ENCODE assay signal across 8 cellular contexts in genomic region chr14:83463500-83464098, GRCh38.
DNase-seq lines count a peak whose midpoint lies in the region; ATAC-seq lines count a peak whose summit lies in the region.

No MANE protein-coding gene starts in this region.

- peak; percentile 46 to 83 (median 52) for DNase-seq in NCI-H1417 (lab: John Stamatoyannopoulos, UW)
- DNase-seq in NCI-H1417 treated with DMSO at 0.1 percent for 48 hours (lab: John Stamatoyannopoulos, UW) = no peak
- peak; percentile 9 for DNase-seq in NOMO-1 treated with dmso at 0.1 percent for 144 hours (lab: John Stamatoyannopoulos, UW; ENCODE audit: unreplicated experiment)
- DNase-seq in dermis microvascular lymphatic vessel endothelial cell (ENCODE audit: low read depth in 2 of 2) = peak; percentile 7 to 26
- peak; percentile 85 for DNase-seq in myocyte (ENCODE audit: low read depth)
- DNase-seq in hepatic stellate cell (ENCODE audit: low spot score) = no peak

- ATAC-seq in HG03354 (IDR thresholded peaks at IDR 0.05; ENCODE audit: poor library complexity, severe bottlenecking, unreplicated experiment) (peak; percentile 68), GM21367 (IDR thresholded peaks at IDR 0.05; ENCODE audit: unreplicated experiment) (no peak)

Comparison
In these comparisons a context has a peak if more than half of its experiments do, and no peak if none do; other contexts are left out.
1. DNase-seq: peak in NCI-H1417 (3 of 3), NOMO-1 treated with dmso at 0.1 percent for 144 hours (single experiment), dermis microvascular lymphatic vessel endothelial cell (2 of 2) and myocyte (single experiment); none in NCI-H1417 treated with DMSO at 0.1 percent for 48 hours (single experiment) and hepatic stellate cell (single experiment).